27 cellular contexts compared by ENCODE assay signal in genomic region chr3:13220991-13221390, GRCh38.
"Had no signal": no experiment of that assay in that cellular context is flagged by ENCODE, and none has a peak within 500 bp of the region (broad histone marks: within the 10 kb centered on the region; RNA-seq: fewer than 3 reads in every experiment).

No MANE protein-coding gene starts in this region.

- H3K9me3 ChIP-seq: ascending aorta had no signal

- H3K4me3 Mint-ChIP-seq: activated CD8-positive, alpha-beta T cell treated with anti-CD3 and anti-CD28 coated beads, Interleukin-2, amount 10 ng/mL, durations not matched to agents 7 days and 5 days; activated naive CD4-positive, alpha-beta T cell treated with anti-CD3 and anti-CD28 coated beads, Interleukin-2, amount 50 U/mL, for 24 hours; T-helper 1 cell treated with Interleukin-12 subunit alpha and Interleukin-12 subunit beta and Interleukin-4 antibody, amounts not matched to agents 30 μg/mL and 1 μg/mL, for 36 hours; WTC11 had no signal

- DNase-seq: activated CD4-positive, alpha-beta T cell treated with anti-CD3 and anti-CD28 coated beads for 48 hours; activated CD4-positive, alpha-beta T cell treated with anti-CD3 and anti-CD28 coated beads, Interleukin-2, amount 50 U/mL, for 4 hours; activated CD4-positive, CD25-positive, alpha-beta regulatory T cell treated with anti-CD3 and anti-CD28 coated beads, Interleukin-2, amount 50 U/mL, for 72 hours; activated CD8-positive, alpha-beta memory T cell treated with anti-CD3 and anti-CD28 coated beads, Interleukin-2, amount 50 U/mL, for 48 hours; activated CD8-positive, alpha-beta T cell treated with anti-CD3 and anti-CD28 coated beads, Interleukin-2, amount 10 ng/mL, durations not matched to agents 7 days and 5 days; activated naive CD4-positive, alpha-beta T cell; activated T-cell treated with anti-CD3 and anti-CD28 coated beads, Interleukin-2, amount 50 U/mL, for 1 hour; brain microvascular endothelial cell; Kasumi-1; NCI-H1092 treated with DMSO at 0.1 percent for 48 hours; NCI-H1417 treated with DMSO at 0.1 percent for 48 hours; NCI-H1694; NCI-H2029; NCI-H2107; NCI-H345; NCI-H510A; NCI-H526 treated with DMSO at 0.1 percent for 48 hours; NCI-H82; OCI-M1; SHP77 treated with DMSO at 0.1 percent for 48 hours had no signal

- H3K36me3 ChIP-seq: ascending aorta, brain microvascular endothelial cell, cardiac muscle cell had no signal

- H3K4me1 Mint-ChIP-seq: activated naive CD4-positive, alpha-beta T cell treated with anti-CD3 and anti-CD28 coated beads, Interleukin-2, amount 50 U/mL, for 24 hours had no signal

- H3K9me3 Mint-ChIP-seq: activated naive CD4-positive, alpha-beta T cell treated with anti-CD3 and anti-CD28 coated beads, Interleukin-2, amount 50 U/mL, for 24 hours; T-helper 1 cell treated with Interleukin-12 subunit alpha and Interleukin-12 subunit beta and Interleukin-4 antibody, amounts not matched to agents 30 μg/mL and 1 μg/mL, for 36 hours; WTC11 had no signal

- H3K4me1 ChIP-seq: ascending aorta had no signal

- H3K27me3 Mint-ChIP-seq: activated naive CD4-positive, alpha-beta T cell treated with anti-CD3 and anti-CD28 coated beads, Interleukin-2, amount 50 U/mL, for 24 hours had no signal

- ATAC-seq: activated CD8-positive, alpha-beta T cell treated with anti-CD3 and anti-CD28 coated beads, Interleukin-2, amount 10 ng/mL, durations not matched to agents 7 days and 5 days; Panc1; WTC11 had no signal

- H3K4me3 ChIP-seq: ascending aorta, cardiac muscle cell had no signal

- H3K27ac Mint-ChIP-seq: activated CD8-positive, alpha-beta T cell treated with anti-CD3 and anti-CD28 coated beads, Interleukin-2, amount 10 ng/mL, durations not matched to agents 7 days and 5 days; activated naive CD4-positive, alpha-beta T cell treated with anti-CD3 and anti-CD28 coated beads, Interleukin-2, amount 50 U/mL, for 24 hours; T-helper 1 cell treated with Interleukin-12 subunit alpha and Interleukin-12 subunit beta and Interleukin-4 antibody, amounts not matched to agents 30 μg/mL and 1 μg/mL, for 36 hours had no signal

- H3K27ac ChIP-seq: ascending aorta, brain microvascular endothelial cell, cardiac muscle cell, RWPE1 had no signal

- H3K27me3 ChIP-seq: ascending aorta, brain microvascular endothelial cell, cardiac muscle cell had no signal

- H3K36me3 Mint-ChIP-seq: activated naive CD4-positive, alpha-beta T cell treated with anti-CD3 and anti-CD28 coated beads, Interleukin-2, amount 50 U/mL, for 24 hours; WTC11 had no signal
